ENCODE assay signal across 9 cellular contexts in the genomic region with DNA sequence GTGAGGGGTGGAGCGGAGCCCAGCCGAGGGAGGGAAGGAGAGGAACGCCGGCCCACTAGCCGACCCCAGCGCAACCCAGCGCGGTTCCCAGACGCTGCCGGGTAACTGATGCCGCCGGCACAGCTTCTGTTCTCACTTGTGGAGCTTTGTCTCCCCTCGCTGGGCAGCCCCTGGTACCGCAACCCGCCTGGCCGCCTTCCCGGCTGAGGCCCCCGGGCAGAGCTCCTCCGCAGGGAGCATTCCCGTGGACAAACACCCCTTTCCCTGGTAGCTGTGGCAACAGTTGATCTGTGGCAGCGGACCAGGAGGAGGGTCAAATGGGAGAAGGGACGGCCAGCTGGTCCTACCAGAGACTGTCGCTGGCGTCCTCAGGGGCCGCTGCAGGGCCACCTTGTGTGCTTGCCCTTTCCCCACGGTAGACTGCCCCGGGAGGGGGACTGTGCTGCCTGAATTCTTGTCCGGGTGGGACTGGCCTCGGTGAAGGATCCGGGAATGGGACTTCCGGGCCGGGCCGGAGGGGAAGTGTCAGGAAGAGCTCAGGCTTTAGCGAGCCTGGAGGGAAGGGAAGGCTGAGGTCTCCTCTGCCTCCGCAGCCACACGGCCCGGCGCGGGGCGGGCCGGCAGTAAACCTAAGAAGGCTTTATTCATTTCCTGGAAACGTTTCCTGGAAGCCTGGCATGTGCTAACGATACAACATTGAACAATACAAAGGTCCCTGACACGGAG.
A peak's percentile ranks its signal among the peaks of the same experiment; 100 is the strongest.
DNase-seq lines count a peak whose midpoint lies in the region; ATAC-seq, FAIRE-seq and TF ChIP-seq lines count a peak whose summit lies in the region.
"Had no signal": no experiment of that assay in that cellular context is flagged by ENCODE, and none has a peak within 500 bp of the region (broad histone marks: within the 10 kb centered on the region; RNA-seq: fewer than 3 reads in every experiment).

No MANE protein-coding gene starts in this region.

- H4K20me1 ChIP-seq in PC-3 (ENCODE audit: low read length) (no peaks in the 10 kb centered on the region), endothelial cell of umbilical vein (replicated peaks; ENCODE audit: control insufficient read depth, extremely low read depth, insufficient read depth, low read length) (no peaks in the 10 kb centered on the region)

- H3K9me2 ChIP-seq in PC-3 (replicated peaks; ENCODE audit: low read length): no peaks in the 10 kb centered on the region

- peak overlapping the region; percentile 54 for H2BK5ac ChIP-seq in mesendoderm (ENCODE audit: low read length)

- TF ChIP-seq CTCF in PC-3 (conservative IDR thresholded peaks at IDR 0.05; ENCODE audit: low read depth, low read length) (0 out of 2 replicates have a peak, but pooled peaks have one; percentile 9), endothelial cell of umbilical vein (IDR thresholded peaks at IDR 0.05; ENCODE audit: extremely low read depth in 1 of 2, insufficient read depth in 1 of 2, low read depth in 1 of 2, low read length in 2 of 2) (peak; percentile 63 to 68), upper lobe of right lung (IDR thresholded peaks at IDR 0.05) (peak; percentile 53)

- intact Hi-C loops in PC-3 (cut with micrococcal nuclease) (no loop called here), endothelial cell of umbilical vein (cut with micrococcal nuclease) (loop anchor here (1.0 to 5.0 kb wide), 7 partner anchors 122 to 1373 kb away; no protein-coding TSS in a partner anchor), upper lobe of right lung (cut with DNase I) (no loop called here)

- BruUV-seq in PC-3 (replicated peaks; lab: Mats Ljungman, UMichigan) (no TSS peak), endothelial cell of umbilical vein (replicated peaks; lab: Mats Ljungman, UMichigan) (no TSS peak)

- no peaks in the 10 kb centered on the region for H3F3A ChIP-seq in PC-3 (ENCODE audit: low read length, unreplicated experiment)

- H4K8ac ChIP-seq in mesendoderm (ENCODE audit: low read depth, low read length): no peak overlapping the region

- no peaks in the 10 kb centered on the region for H3K9me1 ChIP-seq in endothelial cell of umbilical vein (replicated peaks; ENCODE audit: control insufficient read depth, extremely low read depth, insufficient read depth, low read length)

- H3K79me2 ChIP-seq in PC-3 (ENCODE audit: low read length) (no peaks in the 10 kb centered on the region), endothelial cell of umbilical vein (ENCODE audit: control insufficient read depth, insufficient read depth, low read length) (no peaks in the 10 kb centered on the region), mesendoderm (ENCODE audit: control insufficient read depth, insufficient read depth, low read length) (no peaks in the 10 kb centered on the region)

- H3K18ac ChIP-seq in mesendoderm (ENCODE audit: low read length): peak overlapping the region; percentile 73

- H3K4me2 ChIP-seq in PC-3 (ENCODE audit: low read length) (no peak overlapping the region), endothelial cell of umbilical vein (ENCODE audit: insufficient read depth, low read length) (peak overlapping the region; percentile 83), mesendoderm (ENCODE audit: low read length) (peak overlapping the region; percentile 90)

- POLR2A ChIA-PET in PC-3 (lab: Charles Lee; ENCODE audit: unreplicated experiment): no interaction called here
- POLR2A ChIA-PET in endothelial cell of umbilical vein (lab: Charles Lee): no interaction called here

- H3K27me3 ChIP-seq in PC-3 (ENCODE audit: low read length): peaks cover 28% of the 10 kb centered on the region; the same call in 1 of the 2 replicates
- H3K27me3 ChIP-seq in endothelial cell of umbilical vein (ENCODE audit: control insufficient read depth in 2 of 2, insufficient read depth in 2 of 2, low read length in 2 of 2): no peaks in the 10 kb centered on the region
- H3K27me3 ChIP-seq in mesendoderm (ENCODE audit: insufficient read depth, low read length, poor library complexity): no peaks in the 10 kb centered on the region
- peaks cover 15% of the 10 kb centered on the region for H3K27me3 ChIP-seq in upper lobe of right lung

- no peak overlapping the region for H2AK5ac ChIP-seq in mesendoderm (ENCODE audit: low read length)

- peak; percentile 32 for DNase-seq in stimulated activated CD4-positive, alpha-beta T cell treated with anti-CD3 and anti-CD28 coated beads, Interleukin-15, amount 100 ng/mL, for 24 hours
- DNase-seq in stimulated activated CD4-positive, alpha-beta T cell treated with anti-CD3 and anti-CD28 coated beads, Interleukin-1b, Interleukin-23, amount 100 ng/mL, for 48 hours: no peak
- no peak for DNase-seq in PC-3
- peak; percentile 48 for DNase-seq in endothelial cell of umbilical vein (ENCODE audit: low read depth, low spot score)
- DNase-seq in mesendoderm: peak; percentile 96
- DNase-seq in upper lobe of right lung: peak; percentile 85
- DNase-seq in NCI-H2029 treated with DMSO at 0.1 percent for 48 hours (lab: John Stamatoyannopoulos, UW): no peak
- no peak for DNase-seq in RKO (ENCODE audit: low spot score)

- no peak for TF ChIP-seq POLR2A in endothelial cell of umbilical vein (IDR thresholded peaks at IDR 0.05; ENCODE audit: low read depth, low read length)

- CTCF ChIA-PET in PC-3 (lab: Charles Lee): no interaction called here
- CTCF ChIA-PET in endothelial cell of umbilical vein (lab: Charles Lee): interaction anchor here (0.6 to 2.0 kb wide), 14 partner anchors 14 to 1390 kb away, joined by 3 to 23 read pairs (median 6); no protein-coding TSS in a partner anchor

- H3K27ac ChIP-seq in PC-3 (ENCODE audit: low read length) (no peak overlapping the region), endothelial cell of umbilical vein (ENCODE audit: insufficient read depth, low read depth, low read length) (peak overlapping the region; percentile 12), mesendoderm (ENCODE audit: low read depth, low read length) (peak overlapping the region; percentile 43), upper lobe of right lung (no peak overlapping the region)

- H3K4ac ChIP-seq in mesendoderm (ENCODE audit: low read depth, low read length): no peak overlapping the region

- no CpG with 5 or more reads among the region's 44 CpGs for WGBS in mesendoderm (ENCODE audit: extremely low coverage, insufficient coverage, low lambda C conversion rate)

- H3K4me1 ChIP-seq in PC-3 (ENCODE audit: insufficient read depth, low read length) (no peaks in the 10 kb centered on the region), endothelial cell of umbilical vein (ENCODE audit: control insufficient read depth, extremely low read depth, insufficient read depth, low read length) (peaks cover 8% of the 10 kb centered on the region), mesendoderm (ENCODE audit: control insufficient read depth, low read depth, low read length) (peaks cover 3% of the 10 kb centered on the region), upper lobe of right lung (peaks cover 6% of the 10 kb centered on the region)

- no peak overlapping the region for H3K9ac ChIP-seq in PC-3 (ENCODE audit: low read length)
- H3K9ac ChIP-seq in endothelial cell of umbilical vein (replicated peaks; ENCODE audit: extremely low read depth, insufficient read depth, low read length): peak overlapping the region; percentile 61
- peak overlapping the region; percentile 92 for H3K9ac ChIP-seq in mesendoderm (ENCODE audit: low read length)

- ATAC-seq in PC-3: no peak
- peak; percentile 92 for ATAC-seq in upper lobe of right lung

- H3K9me3 ChIP-seq in PC-3 (ENCODE audit: low read length) (0 out of 2 replicates have a peak, but pooled peaks cover 4% of the 10 kb centered on the region), endothelial cell of umbilical vein (replicated peaks; ENCODE audit: control insufficient read depth, insufficient read depth, low read length) (no peaks in the 10 kb centered on the region), upper lobe of right lung (no peaks in the 10 kb centered on the region)

- H2AFZ ChIP-seq in PC-3 (ENCODE audit: low read length) (no peak overlapping the region), endothelial cell of umbilical vein (ENCODE audit: low read depth, low read length) (peak overlapping the region; percentile 99)

- H3K23ac ChIP-seq in mesendoderm (ENCODE audit: low read length): no peak overlapping the region

- dilution Hi-C loops in endothelial cell of umbilical vein (cut with MboI; ENCODE audit: extremely low pct_ligation_motif_present, low sequenced_read_pairs): no loop called here

- H3K56ac ChIP-seq in mesendoderm (ENCODE audit: low read length): peak overlapping the region; percentile 96

- H2BK120ac ChIP-seq in mesendoderm (ENCODE audit: low read depth, low read length): no peak overlapping the region

- H3K36me3 ChIP-seq in PC-3 (ENCODE audit: low read depth, low read length): no peaks in the 10 kb centered on the region
- H3K36me3 ChIP-seq in endothelial cell of umbilical vein (ENCODE audit: control insufficient read depth in 2 of 2, extremely low read depth in 1 of 2, insufficient read depth in 2 of 2, low read length in 2 of 2): no peaks in the 10 kb centered on the region
- H3K36me3 ChIP-seq in mesendoderm (ENCODE audit: control insufficient read depth, insufficient read depth, low read length): no peaks in the 10 kb centered on the region
- no peaks in the 10 kb centered on the region for H3K36me3 ChIP-seq in upper lobe of right lung

- no peak overlapping the region for H3K4me3 ChIP-seq in PC-3 (ENCODE audit: low read length)
- peak overlapping the region; percentile 14 to 64 (median 42) for H3K4me3 ChIP-seq in endothelial cell of umbilical vein (replicated peaks in 1 of 3; ENCODE audit: insufficient read depth in 1 of 3, low read depth in 1 of 3, low read length in 3 of 3)
- peak overlapping the region; percentile 66 for H3K4me3 ChIP-seq in mesendoderm (ENCODE audit: low read length)
- peak overlapping the region; percentile 57 for H3K4me3 ChIP-seq in upper lobe of right lung

- no peak overlapping the region for H2BK15ac ChIP-seq in mesendoderm (replicated peaks; ENCODE audit: low read depth)

- peak; percentile 75 for FAIRE-seq in endothelial cell of umbilical vein (lab: Jason Lieb, UNC)
- FAIRE-seq: GM18507 had no signal

- H3K79me1 ChIP-seq in mesendoderm (ENCODE audit: low read length): no peaks in the 10 kb centered on the region

- H4K5ac ChIP-seq in mesendoderm (ENCODE audit: low read length): no peak overlapping the region

TF ChIP-seq in endothelial cell of umbilical vein, 7 proteins besides CTCF, POLR2A, EP300 and RAD21:
- no peak for TF ChIP-seq MYC (IDR thresholded peaks at IDR 0.05; ENCODE audit: low read depth, low read length)
- TF ChIP-seq EZH2 (IDR thresholded peaks at IDR 0.05; ENCODE audit: borderline replicate concordance, low read depth, low read length, severe bottlenecking): peak; percentile 33

Comparison
In these comparisons a context has a peak if more than half of its experiments do, and no peak if none do; other contexts are left out.
1. DNase-seq: peak in stimulated activated CD4-positive, alpha-beta T cell treated with anti-CD3 and anti-CD28 coated beads, Interleukin-15, amount 100 ng/mL, for 24 hours (single experiment), endothelial cell of umbilical vein (single experiment), mesendoderm (single experiment) and upper lobe of right lung (single experiment); none in stimulated activated CD4-positive, alpha-beta T cell treated with anti-CD3 and anti-CD28 coated beads, Interleukin-1b, Interleukin-23, amount 100 ng/mL, for 48 hours (single experiment), PC-3 (single experiment), NCI-H2029 treated with DMSO at 0.1 percent for 48 hours (single experiment) and RKO (single experiment).
2. H3K27ac ChIP-seq: peak in endothelial cell of umbilical vein (single experiment) and mesendoderm (single experiment); none in PC-3 (single experiment) and upper lobe of right lung (single experiment).
3. CTCF ChIP-seq: peak in every context shown above with its lines; median percentile 66 in endothelial cell of umbilical vein; 53 in upper lobe of right lung; 9 in PC-3.